Comparison of ENCODE assay signal across 1 cellular context in the genomic region with DNA sequence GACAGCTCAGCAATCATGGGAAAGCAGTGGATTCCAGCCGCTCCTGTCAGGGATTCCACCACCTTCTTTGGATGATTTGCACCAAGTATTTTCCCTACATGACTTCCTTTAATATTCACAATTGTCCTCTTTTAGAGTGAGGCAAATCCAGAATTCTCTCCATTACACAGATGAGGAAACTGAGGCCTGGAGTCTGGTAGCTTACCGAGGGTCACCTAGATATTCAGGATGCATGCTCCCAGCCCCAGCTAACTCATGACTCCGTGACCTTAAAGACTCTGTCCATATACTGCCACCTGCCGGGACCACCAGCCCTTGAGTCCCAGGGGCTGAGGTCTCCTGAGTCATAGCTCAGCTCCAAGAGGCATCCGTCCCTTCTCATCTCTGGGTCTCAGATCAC.
TF ChIP-seq lines count a peak whose summit lies in the region.

No MANE protein-coding gene starts in this region.

TF ChIP-seq in GM12878, 131 proteins besides CTCF, POLR2A, EP300 and RAD21 (continued from another document):
- TF ChIP-seq, protein P1, sequence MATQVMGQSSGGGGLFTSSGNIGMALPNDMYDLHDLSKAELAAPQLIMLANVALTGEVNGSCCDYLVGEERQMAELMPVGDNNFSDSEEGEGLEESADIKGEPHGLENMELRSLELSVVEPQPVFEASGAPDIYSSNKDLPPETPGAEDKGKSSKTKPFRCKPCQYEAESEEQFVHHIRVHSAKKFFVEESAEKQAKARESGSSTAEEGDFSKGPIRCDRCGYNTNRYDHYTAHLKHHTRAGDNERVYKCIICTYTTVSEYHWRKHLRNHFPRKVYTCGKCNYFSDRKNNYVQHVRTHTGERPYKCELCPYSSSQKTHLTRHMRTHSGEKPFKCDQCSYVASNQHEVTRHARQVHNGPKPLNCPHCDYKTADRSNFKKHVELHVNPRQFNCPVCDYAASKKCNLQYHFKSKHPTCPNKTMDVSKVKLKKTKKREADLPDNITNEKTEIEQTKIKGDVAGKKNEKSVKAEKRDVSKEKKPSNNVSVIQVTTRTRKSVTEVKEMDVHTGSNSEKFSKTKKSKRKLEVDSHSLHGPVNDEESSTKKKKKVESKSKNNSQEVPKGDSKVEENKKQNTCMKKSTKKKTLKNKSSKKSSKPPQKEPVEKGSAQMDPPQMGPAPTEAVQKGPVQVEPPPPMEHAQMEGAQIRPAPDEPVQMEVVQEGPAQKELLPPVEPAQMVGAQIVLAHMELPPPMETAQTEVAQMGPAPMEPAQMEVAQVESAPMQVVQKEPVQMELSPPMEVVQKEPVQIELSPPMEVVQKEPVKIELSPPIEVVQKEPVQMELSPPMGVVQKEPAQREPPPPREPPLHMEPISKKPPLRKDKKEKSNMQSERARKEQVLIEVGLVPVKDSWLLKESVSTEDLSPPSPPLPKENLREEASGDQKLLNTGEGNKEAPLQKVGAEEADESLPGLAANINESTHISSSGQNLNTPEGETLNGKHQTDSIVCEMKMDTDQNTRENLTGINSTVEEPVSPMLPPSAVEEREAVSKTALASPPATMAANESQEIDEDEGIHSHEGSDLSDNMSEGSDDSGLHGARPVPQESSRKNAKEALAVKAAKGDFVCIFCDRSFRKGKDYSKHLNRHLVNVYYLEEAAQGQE (IDR thresholded peaks at IDR 0.05; ENCODE audit: low read depth, low read length) = no peak
- TF ChIP-seq WRNIP1 (IDR thresholded peaks at IDR 0.05; ENCODE audit: borderline replicate concordance, low read depth, low read length) (no peak), GATAD2B (conservative IDR thresholded peaks at IDR 0.05; ENCODE audit: low read depth) (no peak), MYC (IDR thresholded peaks at IDR 0.05; ENCODE audit: insufficient read depth, insufficient read length, insufficient replicate concordance, low read length, severe bottlenecking) (no peak), RB1 (IDR thresholded peaks at IDR 0.05; ENCODE audit: borderline replicate concordance) (no peak), MEF2B (IDR thresholded peaks at IDR 0.05; ENCODE audit: partially characterized antibody, poor library complexity, severe bottlenecking) (no peak), JUNB (IDR thresholded peaks at IDR 0.05) (no peak)
- TF ChIP-seq, protein P2, sequence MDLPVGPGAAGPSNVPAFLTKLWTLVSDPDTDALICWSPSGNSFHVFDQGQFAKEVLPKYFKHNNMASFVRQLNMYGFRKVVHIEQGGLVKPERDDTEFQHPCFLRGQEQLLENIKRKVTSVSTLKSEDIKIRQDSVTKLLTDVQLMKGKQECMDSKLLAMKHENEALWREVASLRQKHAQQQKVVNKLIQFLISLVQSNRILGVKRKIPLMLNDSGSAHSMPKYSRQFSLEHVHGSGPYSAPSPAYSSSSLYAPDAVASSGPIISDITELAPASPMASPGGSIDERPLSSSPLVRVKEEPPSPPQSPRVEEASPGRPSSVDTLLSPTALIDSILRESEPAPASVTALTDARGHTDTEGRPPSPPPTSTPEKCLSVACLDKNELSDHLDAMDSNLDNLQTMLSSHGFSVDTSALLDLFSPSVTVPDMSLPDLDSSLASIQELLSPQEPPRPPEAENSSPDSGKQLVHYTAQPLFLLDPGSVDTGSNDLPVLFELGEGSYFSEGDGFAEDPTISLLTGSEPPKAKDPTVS (IDR thresholded peaks at IDR 0.05; ENCODE audit: low read depth, low read length) = no peak
- TF ChIP-seq, protein P3, sequence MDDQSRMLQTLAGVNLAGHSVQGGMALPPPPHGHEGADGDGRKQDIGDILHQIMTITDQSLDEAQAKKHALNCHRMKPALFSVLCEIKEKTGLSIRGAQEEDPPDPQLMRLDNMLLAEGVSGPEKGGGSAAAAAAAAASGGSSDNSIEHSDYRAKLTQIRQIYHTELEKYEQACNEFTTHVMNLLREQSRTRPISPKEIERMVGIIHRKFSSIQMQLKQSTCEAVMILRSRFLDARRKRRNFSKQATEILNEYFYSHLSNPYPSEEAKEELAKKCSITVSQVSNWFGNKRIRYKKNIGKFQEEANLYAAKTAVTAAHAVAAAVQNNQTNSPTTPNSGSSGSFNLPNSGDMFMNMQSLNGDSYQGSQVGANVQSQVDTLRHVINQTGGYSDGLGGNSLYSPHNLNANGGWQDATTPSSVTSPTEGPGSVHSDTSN (IDR thresholded peaks at IDR 0.05; ENCODE audit: insufficient replicate concordance, low read depth, low read length) = no peak
